Comparison of ENCODE assay signal across 22 cellular contexts in genomic region chr1:227880342-227880924, GRCh38.
"Had no signal": no experiment of that assay in that cellular context is flagged by ENCODE, and none has a peak within 500 bp of the region (broad histone marks: within the 10 kb centered on the region; RNA-seq: fewer than 3 reads in every experiment).

No MANE protein-coding gene starts in this region.

- H3K4me3 ChIP-seq: cardiac muscle cell, lower lobe of right lung, mucosa of descending colon, prostate gland, tibial artery had no signal

- FAIRE-seq: endothelial cell of umbilical vein, keratinocyte, urothelium cell line had no signal

- H3K36me3 ChIP-seq: cardiac muscle cell, lower lobe of right lung, prostate gland, tibial artery had no signal

- H3K9me3 ChIP-seq: lower lobe of right lung, mucosa of descending colon, prostate gland, tibial artery had no signal

- ATAC-seq: activated T-helper 17 cell treated with anti-CD3 and anti-CD28 coated beads, Interleukin-2, amount 50 U/mL, for 72 hours; esophagus mucosa; lower lobe of right lung; mucosa of descending colon; right cardiac atrium; stimulated activated naive CD8-positive, alpha-beta T cell treated with anti-CD3 and anti-CD28 coated beads, Interleukin-15, Interleukin-2, amounts not matched to agents 100 U/mL and 50 U/mL, for 24 hours had no signal

- DNase-seq: activated B cell treated with CpG ODN at 0.5 μM for 24 hours; activated CD4-positive, alpha-beta memory T cell treated with anti-CD3 and anti-CD28 coated beads, Interleukin-2, amount 10 ng/mL, durations not matched to agents 7 days and 5 days; activated CD4-positive, alpha-beta T cell treated with anti-CD3 and anti-CD28 coated beads for 4 hours; activated naive CD4-positive, alpha-beta T cell treated with Interleukin-2 at 50 U/mL for 16 hours; activated T-cell treated with anti-CD3 and anti-CD28 coated beads, Interleukin-2, amount 50 U/mL, for 24 hours; effector memory CD4-positive, alpha-beta T cell; lower lobe of right lung; mesendoderm; mucosa of descending colon; right cardiac atrium; stimulated activated CD4-positive, alpha-beta T cell treated with anti-CD3 and anti-CD28 coated beads, Interleukin-12 subunit alpha, Interleukin-12 subunit beta, amount 100 ng/mL, for 4 hours; stimulated activated CD4-positive, alpha-beta T cell treated with anti-CD3 and anti-CD28 coated beads, Interleukin-4, amount 100 ng/mL, for 4 hours; stimulated activated naive CD8-positive, alpha-beta T cell treated with anti-CD3 and anti-CD28 coated beads, Interleukin-15, Interleukin-2, amounts not matched to agents 100 U/mL and 50 U/mL, for 24 hours; T1000; tibial artery had no signal

- H3K27ac ChIP-seq: cardiac muscle cell, lower lobe of right lung, prostate gland, tibial artery had no signal
